1 cellular context compared by ENCODE assay signal in genomic region chr22:23684561-23685031, GRCh38.
TF ChIP-seq lines count a peak whose summit lies in the region.

No MANE protein-coding gene starts in this region.

TF ChIP-seq in K562, 482 proteins besides CTCF, POLR2A, EP300 and RAD21 (continued from another document and continues in another):
- no peak for TF ChIP-seq HMG20B (CRISPR knock-in tag; IDR thresholded peaks at IDR 0.05)
- no peak for TF ChIP-seq GTF2F1 (IDR thresholded peaks at IDR 0.05; ENCODE audit: low read depth, low read length)
- TF ChIP-seq CCNT2 (IDR thresholded peaks at IDR 0.05; ENCODE audit: borderline replicate concordance, extremely low read depth, insufficient read length, low read depth, low read length): no peak
- TF ChIP-seq MYNN (IDR thresholded peaks at IDR 0.05): no peak
- TF ChIP-seq MYNN (CRISPR knock-in tag; IDR thresholded peaks at IDR 0.05): no peak
- TF ChIP-seq JUND (IDR thresholded peaks at IDR 0.05; ENCODE audit: borderline replicate concordance, low read depth, low read length): peak; percentile 22; the same call in 1 of the 2 replicates
- no peak for TF ChIP-seq JUND (tag; IDR thresholded peaks at IDR 0.05; ENCODE audit: borderline replicate concordance, low read depth, low read length)
- peak; percentile 77 for TF ChIP-seq ARID1B (IDR thresholded peaks at IDR 0.05)
- TF ChIP-seq ZNF165 (CRISPR knock-in tag; IDR thresholded peaks at IDR 0.05; ENCODE audit: borderline replicate concordance): no peak
- TF ChIP-seq CHD1 (IDR thresholded peaks at IDR 0.05; ENCODE audit: low read length): no peak
- peak; percentile 15 to 48; a peak in 2 of 4 replicates for TF ChIP-seq FOXK2 (conservative IDR thresholded peaks at IDR 0.05 in 1 of 2, IDR thresholded peaks at IDR 0.05 in 1 of 2; ENCODE audit: low read depth in 2 of 2)
- TF ChIP-seq RCOR1 (IDR thresholded peaks at IDR 0.05; ENCODE audit: borderline replicate concordance in 1 of 2, low read depth in 2 of 2, low read length in 2 of 2): 0 out of 4 replicates have a peak, but pooled peaks of 1 of the 2 experiments have one; percentile 32
- no peak for TF ChIP-seq SREBF2 (CRISPR knock-in tag; IDR thresholded peaks at IDR 0.05)
- no peak for TF ChIP-seq SPI1 (IDR thresholded peaks at IDR 0.05; ENCODE audit: borderline replicate concordance, low read depth, low read length)
- TF ChIP-seq BRD4 (IDR thresholded peaks at IDR 0.05): no peak
- peak; percentile 44 for TF ChIP-seq MAX (CRISPR knock-in tag; IDR thresholded peaks at IDR 0.05)
- TF ChIP-seq ARNT (IDR thresholded peaks at IDR 0.05): no peak
- TF ChIP-seq KAT8 (IDR thresholded peaks at IDR 0.05; ENCODE audit: low read depth): no peak
- TF ChIP-seq TEAD4 (IDR thresholded peaks at IDR 0.05; ENCODE audit: low read length): peak; percentile 52
- TF ChIP-seq TEAD4 (CRISPR knock-in tag; IDR thresholded peaks at IDR 0.05; ENCODE audit: borderline replicate concordance): no peak
- TF ChIP-seq ZNF280A (IDR thresholded peaks at IDR 0.05; ENCODE audit: low read depth, partially characterized antibody): no peak
- no peak for TF ChIP-seq XRCC4 (IDR thresholded peaks at IDR 0.05; ENCODE audit: extremely low read depth, insufficient read depth, insufficient read length)
- TF ChIP-seq NR1H2 (CRISPR knock-in tag; IDR thresholded peaks at IDR 0.05): no peak
- TF ChIP-seq NELFE (IDR thresholded peaks at IDR 0.05; ENCODE audit: insufficient read depth, insufficient read length): no peak
- no peak for TF ChIP-seq ZNF57 (CRISPR knock-in tag; IDR thresholded peaks at IDR 0.05)
- TF ChIP-seq L3MBTL2 (IDR thresholded peaks at IDR 0.05): peak; percentile 83
- TF ChIP-seq MTA2 (IDR thresholded peaks at IDR 0.05; ENCODE audit: low read depth): peak; percentile 57
- TF ChIP-seq ZNF324 (CRISPR knock-in tag; IDR thresholded peaks at IDR 0.05): no peak
- TF ChIP-seq TAF7 (tag; IDR thresholded peaks at IDR 0.05): no peak
- no peak for TF ChIP-seq RBM34 (IDR thresholded peaks at IDR 0.05; ENCODE audit: borderline replicate concordance, insufficient read depth, low read length)
- no peak for TF ChIP-seq ZBTB26 (CRISPR knock-in tag; IDR thresholded peaks at IDR 0.05)
- TF ChIP-seq ELF1 (tag; IDR thresholded peaks at IDR 0.05): no peak
- TF ChIP-seq MTA1 (IDR thresholded peaks at IDR 0.05; ENCODE audit: borderline replicate concordance): no peak
- no peak for TF ChIP-seq SIN3B (IDR thresholded peaks at IDR 0.05; ENCODE audit: low read depth)
- TF ChIP-seq DPF2 (IDR thresholded peaks at IDR 0.05): peak; percentile 54; the same call in 1 of the 2 replicates
- no peak for TF ChIP-seq ZBTB2 (IDR thresholded peaks at IDR 0.05)
- TF ChIP-seq NFIC (IDR thresholded peaks at IDR 0.05): peak; percentile 89
- TF ChIP-seq RBM15 (IDR thresholded peaks at IDR 0.05; ENCODE audit: insufficient read depth, low read length): no peak
- no peak for TF ChIP-seq HCFC1 (IDR thresholded peaks at IDR 0.05; ENCODE audit: low read depth, low read length)
- TF ChIP-seq HDAC2 (IDR thresholded peaks at IDR 0.05): no peak
- TF ChIP-seq ZNF217 (CRISPR knock-in tag; IDR thresholded peaks at IDR 0.05): no peak
- TF ChIP-seq MEF2D (tag; conservative IDR thresholded peaks at IDR 0.05; ENCODE audit: low read depth): no peak
- no peak for TF ChIP-seq EZH2 (IDR thresholded peaks at IDR 0.05; ENCODE audit: borderline replicate concordance, low read depth, low read length)
- no peak for TF ChIP-seq CREB3 (tag; conservative IDR thresholded peaks at IDR 0.05; ENCODE audit: low read depth)
- TF ChIP-seq ZNF407 (IDR thresholded peaks at IDR 0.05; ENCODE audit: low read depth): no peak
- TF ChIP-seq GTF2B (IDR thresholded peaks at IDR 0.05; ENCODE audit: extremely low read depth, insufficient read length): no peak
- TF ChIP-seq ZNF347 (CRISPR knock-in tag; IDR thresholded peaks at IDR 0.05; ENCODE audit: low read depth): no peak
- no peak for TF ChIP-seq ZNF668 (CRISPR knock-in tag; IDR thresholded peaks at IDR 0.05)
- TF ChIP-seq BCLAF1 (IDR thresholded peaks at IDR 0.05; ENCODE audit: borderline replicate concordance in 1 of 2, control insufficient read depth in 1 of 2, low read depth in 2 of 2, low read length in 1 of 2): no peak
- TF ChIP-seq CC2D1A (IDR thresholded peaks at IDR 0.05): no peak
